Comparison of ENCODE assay signal across 1 cellular context in the genomic region with DNA sequence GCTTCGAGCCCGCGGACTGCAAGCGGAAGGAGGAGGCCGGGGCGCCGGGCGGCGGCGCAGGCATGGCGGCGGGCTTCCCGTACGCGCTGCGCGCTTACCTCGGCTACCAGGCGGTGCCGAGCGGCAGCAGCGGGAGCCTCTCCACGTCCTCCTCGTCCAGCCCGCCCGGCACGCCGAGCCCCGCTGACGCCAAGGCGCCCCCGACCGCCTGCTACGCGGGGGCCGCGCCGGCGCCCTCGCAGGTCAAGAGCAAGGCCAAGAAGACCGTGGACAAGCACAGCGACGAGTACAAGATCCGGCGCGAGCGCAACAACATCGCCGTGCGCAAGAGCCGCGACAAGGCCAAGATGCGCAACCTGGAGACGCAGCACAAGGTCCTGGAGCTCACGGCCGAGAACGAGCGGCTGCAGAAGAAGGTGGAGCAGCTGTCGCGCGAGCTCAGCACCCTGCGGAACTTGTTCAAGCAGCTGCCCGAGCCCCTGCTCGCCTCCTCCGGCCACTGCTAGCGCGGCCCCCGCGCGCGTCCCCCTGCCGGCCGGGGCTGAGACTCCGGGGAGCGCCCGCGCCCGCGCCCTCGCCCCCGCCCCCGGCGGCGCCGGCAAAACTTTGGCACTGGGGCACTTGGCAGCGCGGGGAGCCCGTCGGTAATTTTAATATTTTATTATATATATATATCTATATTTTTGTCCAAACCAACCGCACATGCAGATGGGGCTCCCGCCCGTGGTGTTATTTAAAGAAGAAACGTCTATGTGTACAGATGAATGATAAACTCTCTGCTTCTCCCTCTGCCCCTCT.
A peak's percentile ranks its signal among the peaks of the same experiment; 100 is the strongest.
TF ChIP-seq lines count a peak whose summit lies in the region.

No MANE protein-coding gene starts in this region.

TF ChIP-seq in HepG2, 621 proteins besides CTCF, POLR2A, EP300 and RAD21 (continued from another document and continues in another):
- TF ChIP-seq, protein P1, sequence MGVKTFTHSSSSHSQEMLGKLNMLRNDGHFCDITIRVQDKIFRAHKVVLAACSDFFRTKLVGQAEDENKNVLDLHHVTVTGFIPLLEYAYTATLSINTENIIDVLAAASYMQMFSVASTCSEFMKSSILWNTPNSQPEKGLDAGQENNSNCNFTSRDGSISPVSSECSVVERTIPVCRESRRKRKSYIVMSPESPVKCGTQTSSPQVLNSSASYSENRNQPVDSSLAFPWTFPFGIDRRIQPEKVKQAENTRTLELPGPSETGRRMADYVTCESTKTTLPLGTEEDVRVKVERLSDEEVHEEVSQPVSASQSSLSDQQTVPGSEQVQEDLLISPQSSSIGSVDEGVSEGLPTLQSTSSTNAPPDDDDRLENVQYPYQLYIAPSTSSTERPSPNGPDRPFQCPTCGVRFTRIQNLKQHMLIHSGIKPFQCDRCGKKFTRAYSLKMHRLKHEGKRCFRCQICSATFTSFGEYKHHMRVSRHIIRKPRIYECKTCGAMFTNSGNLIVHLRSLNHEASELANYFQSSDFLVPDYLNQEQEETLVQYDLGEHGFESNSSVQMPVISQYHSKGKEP (CRISPR knock-in tag; IDR thresholded peaks at IDR 0.05) = peak; percentile 80; the same call in 1 of the 2 replicates
- TF ChIP-seq, protein P2, sequence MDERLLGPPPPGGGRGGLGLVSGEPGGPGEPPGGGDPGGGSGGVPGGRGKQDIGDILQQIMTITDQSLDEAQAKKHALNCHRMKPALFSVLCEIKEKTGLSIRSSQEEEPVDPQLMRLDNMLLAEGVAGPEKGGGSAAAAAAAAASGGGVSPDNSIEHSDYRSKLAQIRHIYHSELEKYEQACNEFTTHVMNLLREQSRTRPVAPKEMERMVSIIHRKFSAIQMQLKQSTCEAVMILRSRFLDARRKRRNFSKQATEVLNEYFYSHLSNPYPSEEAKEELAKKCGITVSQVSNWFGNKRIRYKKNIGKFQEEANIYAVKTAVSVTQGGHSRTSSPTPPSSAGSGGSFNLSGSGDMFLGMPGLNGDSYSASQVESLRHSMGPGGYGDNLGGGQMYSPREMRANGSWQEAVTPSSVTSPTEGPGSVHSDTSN (CRISPR knock-in tag; IDR thresholded peaks at IDR 0.05) = no peak
- no peak; the same call in 1 of the 2 replicates for TF ChIP-seq RELA (CRISPR knock-in tag; IDR thresholded peaks at IDR 0.05)
- TF ChIP-seq, protein P3, sequence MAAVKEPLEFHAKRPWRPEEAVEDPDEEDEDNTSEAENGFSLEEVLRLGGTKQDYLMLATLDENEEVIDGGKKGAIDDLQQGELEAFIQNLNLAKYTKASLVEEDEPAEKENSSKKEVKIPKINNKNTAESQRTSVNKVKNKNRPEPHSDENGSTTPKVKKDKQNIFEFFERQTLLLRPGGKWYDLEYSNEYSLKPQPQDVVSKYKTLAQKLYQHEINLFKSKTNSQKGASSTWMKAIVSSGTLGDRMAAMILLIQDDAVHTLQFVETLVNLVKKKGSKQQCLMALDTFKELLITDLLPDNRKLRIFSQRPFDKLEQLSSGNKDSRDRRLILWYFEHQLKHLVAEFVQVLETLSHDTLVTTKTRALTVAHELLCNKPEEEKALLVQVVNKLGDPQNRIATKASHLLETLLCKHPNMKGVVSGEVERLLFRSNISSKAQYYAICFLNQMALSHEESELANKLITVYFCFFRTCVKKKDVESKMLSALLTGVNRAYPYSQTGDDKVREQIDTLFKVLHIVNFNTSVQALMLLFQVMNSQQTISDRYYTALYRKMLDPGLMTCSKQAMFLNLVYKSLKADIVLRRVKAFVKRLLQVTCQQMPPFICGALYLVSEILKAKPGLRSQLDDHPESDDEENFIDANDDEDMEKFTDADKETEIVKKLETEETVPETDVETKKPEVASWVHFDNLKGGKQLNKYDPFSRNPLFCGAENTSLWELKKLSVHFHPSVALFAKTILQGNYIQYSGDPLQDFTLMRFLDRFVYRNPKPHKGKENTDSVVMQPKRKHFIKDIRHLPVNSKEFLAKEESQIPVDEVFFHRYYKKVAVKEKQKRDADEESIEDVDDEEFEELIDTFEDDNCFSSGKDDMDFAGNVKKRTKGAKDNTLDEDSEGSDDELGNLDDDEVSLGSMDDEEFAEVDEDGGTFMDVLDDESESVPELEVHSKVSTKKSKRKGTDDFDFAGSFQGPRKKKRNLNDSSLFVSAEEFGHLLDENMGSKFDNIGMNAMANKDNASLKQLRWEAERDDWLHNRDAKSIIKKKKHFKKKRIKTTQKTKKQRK (IDR thresholded peaks at IDR 0.05; ENCODE audit: low read length) = no peak
- peak; percentile 94 for TF ChIP-seq SAFB2 (CRISPR knock-in tag; IDR thresholded peaks at IDR 0.05; ENCODE audit: borderline replicate concordance, low read depth)
- TF ChIP-seq WIZ (CRISPR knock-in tag; IDR thresholded peaks at IDR 0.05) = no peak
- peak; percentile 35; the same call in 1 of the 2 replicates for TF ChIP-seq PCBP1 (IDR thresholded peaks at IDR 0.05; ENCODE audit: borderline replicate concordance, low read depth, low read length)
- peak; percentile 9; the same call in 1 of the 2 replicates for TF ChIP-seq ZMYM4 (CRISPR knock-in tag; IDR thresholded peaks at IDR 0.05)
- TF ChIP-seq RFXAP (CRISPR knock-in tag; IDR thresholded peaks at IDR 0.05; ENCODE audit: borderline replicate concordance) = peak; percentile 36; the same call in 1 of the 2 replicates
- TF ChIP-seq, protein P4, sequence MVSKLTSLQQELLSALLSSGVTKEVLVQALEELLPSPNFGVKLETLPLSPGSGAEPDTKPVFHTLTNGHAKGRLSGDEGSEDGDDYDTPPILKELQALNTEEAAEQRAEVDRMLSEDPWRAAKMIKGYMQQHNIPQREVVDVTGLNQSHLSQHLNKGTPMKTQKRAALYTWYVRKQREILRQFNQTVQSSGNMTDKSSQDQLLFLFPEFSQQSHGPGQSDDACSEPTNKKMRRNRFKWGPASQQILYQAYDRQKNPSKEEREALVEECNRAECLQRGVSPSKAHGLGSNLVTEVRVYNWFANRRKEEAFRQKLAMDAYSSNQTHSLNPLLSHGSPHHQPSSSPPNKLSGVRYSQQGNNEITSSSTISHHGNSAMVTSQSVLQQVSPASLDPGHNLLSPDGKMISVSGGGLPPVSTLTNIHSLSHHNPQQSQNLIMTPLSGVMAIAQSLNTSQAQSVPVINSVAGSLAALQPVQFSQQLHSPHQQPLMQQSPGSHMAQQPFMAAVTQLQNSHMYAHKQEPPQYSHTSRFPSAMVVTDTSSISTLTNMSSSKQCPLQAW (CRISPR knock-in tag; IDR thresholded peaks at IDR 0.05) = no peak
- TF ChIP-seq SNAI1 (CRISPR knock-in tag; IDR thresholded peaks at IDR 0.05; ENCODE audit: borderline replicate concordance) = no peak
- peak; percentile 61; the same call in 1 of the 2 replicates for TF ChIP-seq SAP130 (CRISPR knock-in tag; IDR thresholded peaks at IDR 0.05; ENCODE audit: low read depth)
- TF ChIP-seq NFRKB (IDR thresholded peaks at IDR 0.05) = no peak
- TF ChIP-seq NONO (IDR thresholded peaks at IDR 0.05) = no peak
- peak; percentile 20 for TF ChIP-seq NONO (CRISPR knock-in tag; conservative IDR thresholded peaks at IDR 0.05)
- TF ChIP-seq, protein P5, sequence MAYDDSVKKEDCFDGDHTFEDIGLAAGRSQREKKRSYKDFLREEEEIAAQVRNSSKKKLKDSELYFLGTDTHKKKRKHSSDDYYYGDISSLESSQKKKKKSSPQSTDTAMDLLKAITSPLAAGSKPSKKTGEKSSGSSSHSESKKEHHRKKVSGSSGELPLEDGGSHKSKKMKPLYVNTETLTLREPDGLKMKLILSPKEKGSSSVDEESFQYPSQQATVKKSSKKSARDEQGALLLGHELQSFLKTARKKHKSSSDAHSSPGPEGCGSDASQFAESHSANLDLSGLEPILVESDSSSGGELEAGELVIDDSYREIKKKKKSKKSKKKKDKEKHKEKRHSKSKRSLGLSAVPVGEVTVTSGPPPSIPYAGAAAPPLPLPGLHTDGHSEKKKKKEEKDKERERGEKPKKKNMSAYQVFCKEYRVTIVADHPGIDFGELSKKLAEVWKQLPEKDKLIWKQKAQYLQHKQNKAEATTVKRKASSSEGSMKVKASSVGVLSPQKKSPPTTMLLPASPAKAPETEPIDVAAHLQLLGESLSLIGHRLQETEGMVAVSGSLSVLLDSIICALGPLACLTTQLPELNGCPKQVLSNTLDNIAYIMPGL (CRISPR knock-in tag; IDR thresholded peaks at IDR 0.05; ENCODE audit: borderline replicate concordance in 1 of 2, low read depth in 1 of 2) = peak; percentile 33 to 81; a peak in 3 of 4 replicates
- 0 out of 2 replicates have a peak, but pooled peaks have one; percentile 43 for TF ChIP-seq ATRX (CRISPR knock-in tag; IDR thresholded peaks at IDR 0.05; ENCODE audit: borderline replicate concordance)
- TF ChIP-seq ZNF138 (CRISPR knock-in tag; IDR thresholded peaks at IDR 0.05; ENCODE audit: low read depth) = peak; percentile 98
- TF ChIP-seq CENPX (CRISPR knock-in tag; IDR thresholded peaks at IDR 0.05) = no peak
- peak; percentile 44; the same call in 1 of the 2 replicates for TF ChIP-seq ZNF724P (CRISPR knock-in tag; IDR thresholded peaks at IDR 0.05; ENCODE audit: borderline replicate concordance)
- no peak for TF ChIP-seq HNRNPUL1 (IDR thresholded peaks at IDR 0.05; ENCODE audit: low read depth, low read length)
- TF ChIP-seq, protein P6, sequence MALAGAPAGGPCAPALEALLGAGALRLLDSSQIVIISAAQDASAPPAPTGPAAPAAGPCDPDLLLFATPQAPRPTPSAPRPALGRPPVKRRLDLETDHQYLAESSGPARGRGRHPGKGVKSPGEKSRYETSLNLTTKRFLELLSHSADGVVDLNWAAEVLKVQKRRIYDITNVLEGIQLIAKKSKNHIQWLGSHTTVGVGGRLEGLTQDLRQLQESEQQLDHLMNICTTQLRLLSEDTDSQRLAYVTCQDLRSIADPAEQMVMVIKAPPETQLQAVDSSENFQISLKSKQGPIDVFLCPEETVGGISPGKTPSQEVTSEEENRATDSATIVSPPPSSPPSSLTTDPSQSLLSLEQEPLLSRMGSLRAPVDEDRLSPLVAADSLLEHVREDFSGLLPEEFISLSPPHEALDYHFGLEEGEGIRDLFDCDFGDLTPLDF (CRISPR knock-in tag; IDR thresholded peaks at IDR 0.05) = no peak
- no peak for TF ChIP-seq SRF (IDR thresholded peaks at IDR 0.05; ENCODE audit: low read depth, low read length)
- TF ChIP-seq GATAD2A (CRISPR knock-in tag; IDR thresholded peaks at IDR 0.05) = no peak
- TF ChIP-seq PCBP2 (optimal IDR thresholded peaks at IDR 0.05; ENCODE audit: low read depth, low read length, poor library complexity, severe bottlenecking) = no peak
- TF ChIP-seq DR1 (CRISPR knock-in tag; IDR thresholded peaks at IDR 0.05) = no peak
- TF ChIP-seq GABPB1 (CRISPR knock-in tag; IDR thresholded peaks at IDR 0.05) = peak; percentile 63; the same call in 1 of the 2 replicates
- TF ChIP-seq ZNF558 (CRISPR knock-in tag; IDR thresholded peaks at IDR 0.05; ENCODE audit: borderline replicate concordance) = peak; percentile 56; the same call in 1 of the 2 replicates
- peak; percentile 45; the same call in 1 of the 2 replicates for TF ChIP-seq MAFG (CRISPR knock-in tag; IDR thresholded peaks at IDR 0.05)
- TF ChIP-seq EEA1 (CRISPR knock-in tag; IDR thresholded peaks at IDR 0.05; ENCODE audit: borderline replicate concordance) = peak; percentile 31; the same call in 1 of the 2 replicates
- TF ChIP-seq SMARCE1 (IDR thresholded peaks at IDR 0.05; ENCODE audit: borderline replicate concordance) = no peak
- no peak for TF ChIP-seq STAT5B (CRISPR knock-in tag; IDR thresholded peaks at IDR 0.05)
- no peak for TF ChIP-seq GATA4 (IDR thresholded peaks at IDR 0.05; ENCODE audit: borderline replicate concordance, low read depth)
- TF ChIP-seq, protein P7, sequence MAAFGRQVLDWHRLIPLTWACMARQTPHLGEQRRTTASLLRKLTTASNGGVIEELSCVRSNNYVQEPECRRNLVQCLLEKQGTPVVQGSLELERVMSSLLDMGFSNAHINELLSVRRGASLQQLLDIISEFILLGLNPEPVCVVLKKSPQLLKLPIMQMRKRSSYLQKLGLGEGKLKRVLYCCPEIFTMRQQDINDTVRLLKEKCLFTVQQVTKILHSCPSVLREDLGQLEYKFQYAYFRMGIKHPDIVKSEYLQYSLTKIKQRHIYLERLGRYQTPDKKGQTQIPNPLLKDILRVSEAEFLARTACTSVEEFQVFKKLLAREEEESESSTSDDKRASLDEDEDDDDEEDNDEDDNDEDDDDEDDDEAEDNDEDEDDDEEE (CRISPR knock-in tag; IDR thresholded peaks at IDR 0.05) = no peak
- no peak for TF ChIP-seq SUZ12 (IDR thresholded peaks at IDR 0.05; ENCODE audit: low read depth, low read length)
- TF ChIP-seq ZFX (CRISPR knock-in tag; IDR thresholded peaks at IDR 0.05; ENCODE audit: low read depth) = peak; percentile 79
- no peak for TF ChIP-seq ESRRA (CRISPR knock-in tag; IDR thresholded peaks at IDR 0.05; ENCODE audit: low read depth)
- no peak for TF ChIP-seq CEBPG (CRISPR knock-in tag; IDR thresholded peaks at IDR 0.05)
- TF ChIP-seq ZNF460 (CRISPR knock-in tag; IDR thresholded peaks at IDR 0.05; ENCODE audit: borderline replicate concordance) = no peak
- no peak for TF ChIP-seq SOX6 (IDR thresholded peaks at IDR 0.05)
- TF ChIP-seq SOX6 (CRISPR knock-in tag; IDR thresholded peaks at IDR 0.05) = no peak
- TF ChIP-seq NR2C2 (CRISPR knock-in tag; IDR thresholded peaks at IDR 0.05; ENCODE audit: borderline replicate concordance) = no peak
- TF ChIP-seq, protein P8, sequence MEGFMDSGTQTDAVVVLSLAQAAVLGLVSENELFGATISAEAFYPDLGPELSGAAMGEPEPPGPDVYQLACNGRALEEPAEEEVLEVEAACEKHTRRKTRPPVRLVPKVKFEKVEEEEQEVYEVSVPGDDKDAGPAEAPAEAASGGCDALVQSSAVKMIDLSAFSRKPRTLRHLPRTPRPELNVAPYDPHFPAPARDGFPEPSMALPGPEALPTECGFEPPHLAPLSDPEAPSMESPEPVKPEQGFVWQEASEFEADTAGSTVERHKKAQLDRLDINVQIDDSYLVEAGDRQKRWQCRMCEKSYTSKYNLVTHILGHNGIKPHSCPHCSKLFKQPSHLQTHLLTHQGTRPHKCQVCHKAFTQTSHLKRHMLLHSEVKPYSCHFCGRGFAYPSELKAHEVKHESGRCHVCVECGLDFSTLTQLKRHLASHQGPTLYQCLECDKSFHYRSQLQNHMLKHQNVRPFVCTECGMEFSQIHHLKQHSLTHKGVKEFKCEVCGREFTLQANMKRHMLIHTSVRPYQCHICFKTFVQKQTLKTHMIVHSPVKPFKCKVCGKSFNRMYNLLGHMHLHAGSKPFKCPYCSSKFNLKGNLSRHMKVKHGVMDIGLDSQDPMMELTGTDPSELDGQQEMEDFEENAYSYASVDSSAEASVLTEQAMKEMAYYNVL (CRISPR knock-in tag; IDR thresholded peaks at IDR 0.05; ENCODE audit: borderline replicate concordance) = no peak
- TF ChIP-seq ZNF326 (CRISPR knock-in tag; IDR thresholded peaks at IDR 0.05; ENCODE audit: borderline replicate concordance) = no peak
- peak; percentile 40 for TF ChIP-seq RARA (CRISPR knock-in tag; IDR thresholded peaks at IDR 0.05)
- 0 out of 2 replicates have a peak, but pooled peaks have one; percentile 31 for TF ChIP-seq ZSCAN31 (CRISPR knock-in tag; IDR thresholded peaks at IDR 0.05; ENCODE audit: low read depth)
- no peak for TF ChIP-seq MIXL1 (CRISPR knock-in tag; IDR thresholded peaks at IDR 0.05)
